27 cellular contexts compared by ENCODE assay signal in genomic region chr15:69386284-69386683, GRCh38.
"Had no signal": no experiment of that assay in that cellular context is flagged by ENCODE, and none has a peak within 500 bp of the region (broad histone marks: within the 10 kb centered on the region; RNA-seq: fewer than 3 reads in every experiment).

No MANE protein-coding gene starts in this region.

- ATAC-seq: activated CD8-positive, alpha-beta memory T cell treated with anti-CD3 and anti-CD28 coated beads, Interleukin-2, amount 10 ng/mL, durations not matched to agents 7 days and 5 days; activated naive CD8-positive, alpha-beta T cell treated with anti-CD3 and anti-CD28 coated beads, Interleukin-2, amount 50 U/mL, for 24 hours had no signal

- H3K4me3 ChIP-seq: SJSA1 had no signal

- H3K27me3 ChIP-seq: brain microvascular endothelial cell, SJSA1 had no signal

- H3K9me3 ChIP-seq: SJSA1 had no signal

- H3K36me3 ChIP-seq: brain microvascular endothelial cell, SJSA1, WERI-Rb-1 had no signal

- H3K27ac ChIP-seq: brain microvascular endothelial cell, SJSA1, WERI-Rb-1 had no signal

- DNase-seq: activated CD4-positive, alpha-beta memory T cell treated with anti-CD3 and anti-CD28 coated beads, Interleukin-2, amount 10 ng/mL, durations not matched to agents 7 days and 5 days; activated CD4-positive, alpha-beta T cell treated with anti-CD3 and anti-CD28 coated beads for 1 hour; activated CD4-positive, alpha-beta T cell treated with anti-CD3 and anti-CD28 coated beads for 48 hours; activated CD4-positive, CD25-positive, alpha-beta regulatory T cell; activated CD8-positive, alpha-beta memory T cell treated with anti-CD3 and anti-CD28 coated beads, Interleukin-2, amount 10 ng/mL, durations not matched to agents 7 days and 5 days; activated CD8-positive, alpha-beta memory T cell treated with anti-CD3 and anti-CD28 coated beads, Interleukin-2, amount 50 U/mL, for 48 hours; activated effector memory CD4-positive, alpha-beta T cell treated with Interleukin-2 at 50 U/mL for 16 hours; activated naive CD4-positive, alpha-beta T cell treated with anti-CD3 and anti-CD28 coated beads, Interleukin-2, amount 10 ng/mL, durations not matched to agents 7 days and 5 days; activated naive CD8-positive, alpha-beta T cell treated with anti-CD3 and anti-CD28 coated beads, Interleukin-2, amount 50 U/mL, for 24 hours; activated T-cell treated with anti-CD3 and anti-CD28 coated beads, Interleukin-2, amount 50 U/mL, for 48 hours; aorta; brain microvascular endothelial cell; central memory CD4-positive, alpha-beta T cell; Karpas-422; NCI-H1105; NCI-H1417 treated with DMSO at 0.1 percent for 48 hours; NCI-H1694; NCI-H1930; NCI-H345; NCI-H524 treated with DMSO at 0.1 percent for 48 hours; SHP77 treated with DMSO at 0.1 percent for 48 hours; SW 1271; T-helper 1 cell; T-helper 2 cell; T-helper 9 cell; WERI-Rb-1 had no signal
